In genomic region chr3:67601919-67602608, GRCh38 we compare ENCODE assay signal across 15 cellular contexts. TPM values are rescaled to one million over a fixed set of nuclear protein-coding genes. Genes with fewer than 3 reads are reported as not detected.
DNase-seq lines count a peak whose midpoint lies in the region; ATAC-seq and TF ChIP-seq lines count a peak whose summit lies in the region.
"Had no signal": no experiment of that assay in that cellular context is flagged by ENCODE, and none has a peak within 500 bp of the region (broad histone marks: within the 10 kb centered on the region; RNA-seq: fewer than 3 reads in every experiment).

No MANE protein-coding gene starts in this region.

- no peaks in the 10 kb centered on the region for H3K36me3 ChIP-seq in CD8-positive, alpha-beta memory T cell (ENCODE audit: insufficient read depth, low read length)
- H3K36me3 ChIP-seq in mesenchymal stem cell (ENCODE audit: control insufficient read depth in 1 of 2, insufficient read depth in 2 of 2, low read depth in 1 of 2, low read length in 2 of 2) (peaks cover 0 to 52% of the 10 kb centered on the region in 2 experiments), endodermal cell (ENCODE audit: control insufficient read depth, insufficient read depth, low read length) (peaks cover 9% of the 10 kb centered on the region)
- H3K36me3 ChIP-seq: colonic mucosa, neural progenitor cell had no signal

- H3K9ac ChIP-seq in mesenchymal stem cell (ENCODE audit: low read length) (no peak overlapping the region), endodermal cell (ENCODE audit: extremely low read depth, low read length, poor library complexity, severe bottlenecking) (no peak overlapping the region)
- H3K9ac ChIP-seq: GM23248, neural progenitor cell had no signal

- peak in 1 of 5 donors; percentile 31 for DNase-seq in CD8-positive, alpha-beta memory T cell
- DNase-seq in activated T-helper 2 cell treated with anti-CD3 and anti-CD28 coated beads, Interferon-gamma antibody, Interleukin-2, Interleukin-4, amounts not matched to agents 10 μg/mL and 5 μg/mL and 100 μg/mL, durations not matched to agents 14 hours and 24 hours and 36 hours (ENCODE audit: low spot score): no peak
- DNase-seq in mesenchymal stem cell (peak; percentile 23), cerebellar cortex (ENCODE audit: low spot score) (no peak), endodermal cell (no peak), COLO668 (lab: John Stamatoyannopoulos, UW; ENCODE audit: unreplicated experiment) (no peak)
- DNase-seq: activated gamma-delta T cell, colonic mucosa, esophagus squamous epithelium, GM23248, left lung, right lobe of liver had no signal

- ATAC-seq in HG02610 (IDR thresholded peaks at IDR 0.05; ENCODE audit: unreplicated experiment): peak; percentile 44
- ATAC-seq: left lung, right lobe of liver, WTC11 had no signal

- peak overlapping the region; percentile 0 to 94 (median 81) for H3K27ac Mint-ChIP-seq in CD8-positive, alpha-beta memory T cell
- peak overlapping the region; percentile 51 for H3K27ac Mint-ChIP-seq in activated T-helper 2 cell treated with anti-CD3 and anti-CD28 coated beads, Interferon-gamma antibody, Interleukin-2, Interleukin-4, amounts not matched to agents 10 μg/mL and 5 μg/mL and 100 μg/mL, durations not matched to agents 14 hours and 24 hours and 36 hours
- no peak overlapping the region for H3K27ac Mint-ChIP-seq in endodermal cell
- H3K27ac Mint-ChIP-seq: neural progenitor cell had no signal

- peaks cover 8 to 50% (median 19%) of the 10 kb centered on the region in 3 donors for H3K36me3 Mint-ChIP-seq in CD8-positive, alpha-beta memory T cell
- H3K36me3 Mint-ChIP-seq in activated T-helper 2 cell treated with anti-CD3 and anti-CD28 coated beads, Interferon-gamma antibody, Interleukin-2, Interleukin-4, amounts not matched to agents 10 μg/mL and 5 μg/mL and 100 μg/mL, durations not matched to agents 14 hours and 24 hours and 36 hours (ENCODE audit: low read depth): peaks cover 63% of the 10 kb centered on the region
- peaks cover 27% of the 10 kb centered on the region for H3K36me3 Mint-ChIP-seq in endodermal cell (ENCODE audit: low read depth)

- H3K79me1 ChIP-seq in mesenchymal stem cell (replicated peaks; ENCODE audit: low read length, poor library complexity, severe bottlenecking): peaks cover 17% of the 10 kb centered on the region

- no peaks in the 10 kb centered on the region for H3K27me3 ChIP-seq in CD8-positive, alpha-beta memory T cell (ENCODE audit: insufficient read depth, low read length, poor library complexity, severe bottlenecking)
- H3K27me3 ChIP-seq in mesenchymal stem cell (ENCODE audit: control insufficient read depth in 1 of 2, insufficient read depth in 1 of 2, low read length in 2 of 2) (no peaks in the 10 kb centered on the region), endodermal cell (ENCODE audit: control insufficient read depth, insufficient read depth, low read length, poor library complexity, severe bottlenecking) (no peaks in the 10 kb centered on the region)
- H3K27me3 ChIP-seq: colonic mucosa, esophagus squamous epithelium, left lung, neural progenitor cell, right lobe of liver had no signal

- no peaks in the 10 kb centered on the region for H3K9me3 Mint-ChIP-seq in CD8-positive, alpha-beta memory T cell
- H3K9me3 Mint-ChIP-seq in activated T-helper 2 cell treated with anti-CD3 and anti-CD28 coated beads, Interferon-gamma antibody, Interleukin-2, Interleukin-4, amounts not matched to agents 10 μg/mL and 5 μg/mL and 100 μg/mL, durations not matched to agents 14 hours and 24 hours and 36 hours: no peaks in the 10 kb centered on the region
- no peaks in the 10 kb centered on the region for H3K9me3 Mint-ChIP-seq in endodermal cell
- H3K9me3 Mint-ChIP-seq: neural progenitor cell, WTC11 had no signal

- no peak overlapping the region for H4K8ac ChIP-seq in mesenchymal stem cell (ENCODE audit: low read length)

- H3K4ac ChIP-seq in mesenchymal stem cell (ENCODE audit: low read depth in 1 of 2, low read length in 2 of 2): no peak overlapping the region

- no peak overlapping the region for H2AFZ ChIP-seq in mesenchymal stem cell (ENCODE audit: low read depth, low read length)
- H2AFZ ChIP-seq: GM23248, neural progenitor cell had no signal

- no peak overlapping the region for H3K14ac ChIP-seq in mesenchymal stem cell (ENCODE audit: low read length in 2 of 2)

- peak overlapping the region in 6 of 7 donors; percentile 48 to 70 (median 62) for H3K4me3 Mint-ChIP-seq in CD8-positive, alpha-beta memory T cell
- peak overlapping the region; percentile 51 for H3K4me3 Mint-ChIP-seq in activated T-helper 2 cell treated with anti-CD3 and anti-CD28 coated beads, Interferon-gamma antibody, Interleukin-2, Interleukin-4, amounts not matched to agents 10 μg/mL and 5 μg/mL and 100 μg/mL, durations not matched to agents 14 hours and 24 hours and 36 hours (ENCODE audit: low read depth)
- H3K4me3 Mint-ChIP-seq in endodermal cell: no peak overlapping the region
- H3K4me3 Mint-ChIP-seq: neural progenitor cell, WTC11 had no signal

- no peak overlapping the region for H4K91ac ChIP-seq in mesenchymal stem cell (ENCODE audit: low read length)

- H2BK5ac ChIP-seq in mesenchymal stem cell (ENCODE audit: low read depth, low read length, poor library complexity, severe bottlenecking): no peak overlapping the region

- no peak overlapping the region for H3K18ac ChIP-seq in mesenchymal stem cell (ENCODE audit: low read depth in 1 of 2, low read length in 2 of 2)

- intact Hi-C loops in activated T-helper 2 cell treated with anti-CD3 and anti-CD28 coated beads, Interferon-gamma antibody, Interleukin-2, Interleukin-4, amounts not matched to agents 10 μg/mL and 5 μg/mL and 100 μg/mL, durations not matched to agents 14 hours and 24 hours and 36 hours (cut with micrococcal nuclease): loop anchor here (5.0 kb wide), 1 partner anchor 215 kb away; no protein-coding TSS in a partner anchor

- no peaks in the 10 kb centered on the region for H3K9me3 ChIP-seq in CD8-positive, alpha-beta memory T cell (ENCODE audit: low read length)
- H3K9me3 ChIP-seq in mesenchymal stem cell (ENCODE audit: control insufficient read depth, low read length): no peaks in the 10 kb centered on the region
- no peaks in the 10 kb centered on the region for H3K9me3 ChIP-seq in endodermal cell (ENCODE audit: control insufficient read depth, low read length)
- H3K9me3 ChIP-seq: colonic mucosa, esophagus squamous epithelium, left lung, right lobe of liver had no signal

- H3K4me2 ChIP-seq in mesenchymal stem cell (ENCODE audit: low read length, poor library complexity, severe bottlenecking): no peak overlapping the region
- H3K4me2 ChIP-seq: neural progenitor cell had no signal

- peaks cover 75% of the 10 kb centered on the region for H3K4me1 ChIP-seq in CD8-positive, alpha-beta memory T cell (ENCODE audit: insufficient read depth, low read length)
- peaks cover 1% of the 10 kb centered on the region for H3K4me1 ChIP-seq in mesenchymal stem cell (ENCODE audit: control insufficient read depth, insufficient read depth, low read depth, low read length)
- no peaks in the 10 kb centered on the region for H3K4me1 ChIP-seq in endodermal cell (ENCODE audit: control insufficient read depth, insufficient read depth, low read length)
- H3K4me1 ChIP-seq: colonic mucosa, right lobe of liver had no signal

- no peak overlapping the region for H2BK120ac ChIP-seq in mesenchymal stem cell (ENCODE audit: low read depth, low read length)

- no peak overlapping the region for H2BK15ac ChIP-seq in mesenchymal stem cell (ENCODE audit: low read depth, poor library complexity, severe bottlenecking)

- H3K27me3 Mint-ChIP-seq in CD8-positive, alpha-beta memory T cell: no peaks in the 10 kb centered on the region
- no peaks in the 10 kb centered on the region for H3K27me3 Mint-ChIP-seq in activated T-helper 2 cell treated with anti-CD3 and anti-CD28 coated beads, Interferon-gamma antibody, Interleukin-2, Interleukin-4, amounts not matched to agents 10 μg/mL and 5 μg/mL and 100 μg/mL, durations not matched to agents 14 hours and 24 hours and 36 hours (ENCODE audit: low read depth)
- no peaks in the 10 kb centered on the region for H3K27me3 Mint-ChIP-seq in endodermal cell (ENCODE audit: insufficient read depth)

- no peak overlapping the region for H2BK12ac ChIP-seq in mesenchymal stem cell (ENCODE audit: low read length in 2 of 2)

- no peak overlapping the region for H3K27ac ChIP-seq in CD8-positive, alpha-beta memory T cell (ENCODE audit: low read depth, low read length)
- H3K27ac ChIP-seq in mesenchymal stem cell (ENCODE audit: low read length, poor library complexity, severe bottlenecking) (no peak overlapping the region), endodermal cell (ENCODE audit: low read depth, low read length) (no peak overlapping the region)
- H3K27ac ChIP-seq: colonic mucosa, esophagus squamous epithelium, GM23248, left lung, neural progenitor cell, right lobe of liver had no signal

- H3K4me1 Mint-ChIP-seq in CD8-positive, alpha-beta memory T cell: peaks cover 61 to 84% (median 78%) of the 10 kb centered on the region in 3 donors
- H3K4me1 Mint-ChIP-seq in activated T-helper 2 cell treated with anti-CD3 and anti-CD28 coated beads, Interferon-gamma antibody, Interleukin-2, Interleukin-4, amounts not matched to agents 10 μg/mL and 5 μg/mL and 100 μg/mL, durations not matched to agents 14 hours and 24 hours and 36 hours (ENCODE audit: low read depth): peaks cover 48% of the 10 kb centered on the region
- peaks cover 2% of the 10 kb centered on the region for H3K4me1 Mint-ChIP-seq in endodermal cell

- POLR2A ChIA-PET in CD8-positive, alpha-beta memory T cell (lab: Charles Lee): no interaction called here

- 88% methylated on average over 2 of the region's 5 CpGs for WGBS in mesenchymal stem cell
- WGBS in endodermal cell (ENCODE audit: insufficient coverage in 1 of 2, insufficient read length in 1 of 2), 2 experiments: 86% methylated on average over 4 of the region's 5 CpGs; no CpG with 5 or more reads in 1 of the 2 experiments

- H3K4me3 ChIP-seq in CD8-positive, alpha-beta memory T cell (ENCODE audit: low read length): no peak overlapping the region
- H3K4me3 ChIP-seq in mesenchymal stem cell (ENCODE audit: insufficient read depth in 1 of 2, low read depth in 1 of 2, low read length in 2 of 2) (no peak overlapping the region), endodermal cell (ENCODE audit: low read length) (no peak overlapping the region)
- H3K4me3 ChIP-seq: colonic mucosa, esophagus squamous epithelium, GM23248, left lung, neural progenitor cell, right lobe of liver had no signal

- no peak overlapping the region for H3K23ac ChIP-seq in mesenchymal stem cell (ENCODE audit: low read length in 2 of 2)

- no peak for TF ChIP-seq CTCF in endodermal cell (conservative IDR thresholded peaks at IDR 0.05)

- no peak overlapping the region for H2AK5ac ChIP-seq in mesenchymal stem cell (ENCODE audit: low read length, severe bottlenecking)

- CTCF ChIA-PET in CD8-positive, alpha-beta memory T cell (lab: Charles Lee): interaction anchor here (1.0 kb wide), 1 partner anchor 10 kb away, joined by 3 read pairs; no protein-coding TSS in a partner anchor

RNA-seq across cellular contexts. Expression of gene SUCLG2, which starts 52.3 kb away (rescaled TPM):
- total RNA-seq in CD8-positive, alpha-beta memory T cell: 10 to 100 TPM; 59.9 to 61.7 TPM
- polyA plus RNA-seq in CD8-positive, alpha-beta memory T cell: 57.0 TPM
- 36.3 and 38.1 TPM in 2 replicates for total RNA-seq in activated T-helper 2 cell treated with anti-CD3 and anti-CD28 coated beads, Interferon-gamma antibody, Interleukin-2, Interleukin-4, amounts not matched to agents 10 μg/mL and 5 μg/mL and 100 μg/mL, durations not matched to agents 14 hours and 24 hours and 36 hours
- 46.2 TPM for polyA plus RNA-seq in mesenchymal stem cell (2013, experiment 1 of 2)
- 47.3 TPM for polyA plus RNA-seq in mesenchymal stem cell (2013, experiment 2 of 2)
- 10 to 100 TPM; 42.4 to 57.3 TPM for total RNA-seq in endodermal cell
- 49.2 TPM for polyA plus RNA-seq in endodermal cell (2013, experiment 1 of 2)
- 43.8 TPM for polyA plus RNA-seq in endodermal cell (2013, experiment 2 of 2)
